Comparison of ENCODE assay signal across 2 cellular contexts in genomic region chr19:47023448-47023794, GRCh38.
TF ChIP-seq lines count a peak whose summit lies in the region.

No MANE protein-coding gene starts in this region.

TF ChIP-seq in HepG2, 621 proteins besides CTCF, POLR2A, EP300 and RAD21:
- TF ChIP-seq ZNF263 (CRISPR knock-in tag; IDR thresholded peaks at IDR 0.05) (no peak), KLF11 (CRISPR knock-in tag; IDR thresholded peaks at IDR 0.05) (no peak)

TF ChIP-seq in endothelial cell of umbilical vein, 7 proteins besides CTCF, POLR2A, EP300 and RAD21:
- TF ChIP-seq EZH2 (IDR thresholded peaks at IDR 0.05; ENCODE audit: borderline replicate concordance, low read depth, low read length, severe bottlenecking): peak; percentile 7
- TF ChIP-seq FOS (IDR thresholded peaks at IDR 0.05; ENCODE audit: borderline replicate concordance, insufficient read depth, low read length): no peak
